8 cellular contexts compared by ENCODE assay signal in genomic region chr13:112942689-112943308, GRCh38. TPM values are rescaled to one million over a fixed set of nuclear protein-coding genes. Genes with fewer than 3 reads are reported as not detected.
A peak's percentile ranks its signal among the peaks of the same experiment; 100 is the strongest.
DNase-seq lines count a peak whose midpoint lies in the region; ATAC-seq and TF ChIP-seq lines count a peak whose summit lies in the region.

No MANE protein-coding gene starts in this region.

- no peak overlapping the region for H3K27ac Mint-ChIP-seq in activated CD4-positive, alpha-beta T cell treated with anti-CD3 and anti-CD28 coated beads, Interleukin-2, amount 10 ng/mL, durations not matched to agents 7 days and 5 days

- TF ChIP-seq CTCF in left lung (IDR thresholded peaks at IDR 0.05) = peak; percentile 97 to 98

- H3K27me3 ChIP-seq in BLaER1 treated with 17β-estradiol and CSF1 and Interleukin-3, amounts not matched to agents 10 nM and 100 nM = peaks cover 42 to 71% (median 63%) of the 10 kb centered on the region in 11 experiments
- peaks cover 0 to 45% of the 10 kb centered on the region in 2 donors for H3K27me3 ChIP-seq in left lung

- H4K20me1 ChIP-seq in BLaER1 treated with 17β-estradiol and CSF1 and Interleukin-3, amounts not matched to agents 10 nM and 100 nM = peaks cover 0 to 15% (median 6%) of the 10 kb centered on the region in 11 experiments; a peak in 5 of 22 replicates

- H3K9me3 Mint-ChIP-seq in activated CD4-positive, alpha-beta T cell treated with anti-CD3 and anti-CD28 coated beads, Interleukin-2, amount 10 ng/mL, durations not matched to agents 7 days and 5 days = no peaks in the 10 kb centered on the region

- CTCF ChIA-PET in activated CD4-positive, alpha-beta T cell treated with anti-CD3 and anti-CD28 coated beads, Interleukin-2, amount 10 ng/mL, durations not matched to agents 7 days and 5 days (lab: Charles Lee) = interaction anchor here (0.7 to 1.6 kb wide), 9 partner anchors 10 to 451 kb away, joined by 3 to 5 read pairs (median 3); partner anchors contain the start of genes LAMP1 and MCF2L

- H3K36me3 ChIP-seq in BLaER1 treated with 17β-estradiol and CSF1 and Interleukin-3, amounts not matched to agents 10 nM and 100 nM = no peaks in the 10 kb centered on the region
- no peaks in the 10 kb centered on the region for H3K36me3 ChIP-seq in left lung

- H3K4me2 ChIP-seq in BLaER1 treated with 17β-estradiol and CSF1 and Interleukin-3, amounts not matched to agents 10 nM and 100 nM = peak overlapping the region; percentile 3 to 84 (median 34); a peak in 16 of 22 replicates

- intact Hi-C loops in left lung (cut with DNase I) = loop anchor here (5.0 to 10.0 kb wide), 3 partner anchors 92 to 452 kb away; no protein-coding TSS in a partner anchor

- ATAC-seq in GM19328 (IDR thresholded peaks at IDR 0.05; ENCODE audit: unreplicated experiment) = peak; percentile 98
- ATAC-seq in HG03460 (IDR thresholded peaks at IDR 0.05; ENCODE audit: unreplicated experiment) = peak; percentile 98
- ATAC-seq in left lung = peak; percentile 98

- peak overlapping the region in 8 of 10 experiments; percentile 15 to 57 (median 34); a peak in 11 of 20 replicates for H3K4me3 ChIP-seq in BLaER1 treated with 17β-estradiol and CSF1 and Interleukin-3, amounts not matched to agents 10 nM and 100 nM
- H3K4me3 ChIP-seq in left lung = peak overlapping the region; percentile 38 to 52

- peaks cover 5 to 24% (median 12%) of the 10 kb centered on the region in 10 experiments; a peak in 16 of 20 replicates for H3K4me1 ChIP-seq in BLaER1 treated with 17β-estradiol and CSF1 and Interleukin-3, amounts not matched to agents 10 nM and 100 nM
- H3K4me1 ChIP-seq in left lung = peaks cover 3 to 18% of the 10 kb centered on the region in 2 donors

- DNase-seq in NCI-H526 (lab: John Stamatoyannopoulos, UW) (peak; percentile 97 to 99), dermis blood vessel endothelial cell (peak; percentile 97), left lung (peak; percentile 94 to 96)
- DNase-seq in activated CD4-positive, alpha-beta T cell treated with anti-CD3 and anti-CD28 coated beads, Interleukin-2, amount 10 ng/mL, durations not matched to agents 7 days and 5 days = peak; percentile 96
- DNase-seq in stimulated activated CD4-positive, alpha-beta T cell treated with anti-CD3 and anti-CD28 coated beads, Interleukin-2, amount 100 ng/mL, for 24 hours = peak; percentile 99

- H3K27ac ChIP-seq in BLaER1 treated with 17β-estradiol and CSF1 and Interleukin-3, amounts not matched to agents 10 nM and 100 nM = no peak overlapping the region
- H3K27ac ChIP-seq in left lung = peak overlapping the region in 1 of 2 donors; percentile 73

- POLR2A ChIA-PET in activated CD4-positive, alpha-beta T cell treated with anti-CD3 and anti-CD28 coated beads, Interleukin-2, amount 10 ng/mL, durations not matched to agents 7 days and 5 days (lab: Charles Lee) = interaction anchor here (0.6 kb wide), 1 partner anchor 361 kb away, joined by 4 read pairs; no protein-coding TSS in a partner anchor

- H3K4me3 Mint-ChIP-seq in activated CD4-positive, alpha-beta T cell treated with anti-CD3 and anti-CD28 coated beads, Interleukin-2, amount 10 ng/mL, durations not matched to agents 7 days and 5 days = peak overlapping the region; percentile 79

- H3K9ac ChIP-seq in BLaER1 treated with 17β-estradiol and CSF1 and Interleukin-3, amounts not matched to agents 10 nM and 100 nM = no peak overlapping the region

- H3K27me3 Mint-ChIP-seq in activated CD4-positive, alpha-beta T cell treated with anti-CD3 and anti-CD28 coated beads, Interleukin-2, amount 10 ng/mL, durations not matched to agents 7 days and 5 days = peaks cover 34% of the 10 kb centered on the region

- H3K9me3 ChIP-seq in BLaER1 treated with 17β-estradiol and CSF1 and Interleukin-3, amounts not matched to agents 10 nM and 100 nM (replicated peaks in 1 of 11) = peaks cover 5 to 16% (median 9%) of the 10 kb centered on the region in 11 experiments; a peak in 17 of 22 replicates
- no peaks in the 10 kb centered on the region for H3K9me3 ChIP-seq in left lung

- peaks cover 6% of the 10 kb centered on the region for H3K4me1 Mint-ChIP-seq in activated CD4-positive, alpha-beta T cell treated with anti-CD3 and anti-CD28 coated beads, Interleukin-2, amount 10 ng/mL, durations not matched to agents 7 days and 5 days

- no peaks in the 10 kb centered on the region for H3K36me3 Mint-ChIP-seq in activated CD4-positive, alpha-beta T cell treated with anti-CD3 and anti-CD28 coated beads, Interleukin-2, amount 10 ng/mL, durations not matched to agents 7 days and 5 days (ENCODE audit: low read depth)

RNA-seq across cellular contexts. Expression of gene MCF2L, which starts 26.2 kb away (rescaled TPM):
- total RNA-seq in activated CD4-positive, alpha-beta T cell treated with anti-CD3 and anti-CD28 coated beads, Interleukin-2, amount 10 ng/mL, durations not matched to agents 7 days and 5 days = 1 to 10 TPM; 1.2 to 1.4 TPM
- total RNA-seq in dermis blood vessel endothelial cell (7.8 and 51.4 TPM in 2 replicates), left lung (10 to 100 TPM; 36.0 to 38.9 TPM)
